23 cellular contexts compared by ENCODE assay signal in genomic region chr11:7858001-7858400, GRCh38. TPM values are rescaled to one million over a fixed set of nuclear protein-coding genes. Genes with fewer than 3 reads are reported as not detected.
DNase-seq lines count a peak whose midpoint lies in the region; FAIRE-seq and TF ChIP-seq lines count a peak whose summit lies in the region.
"Had no signal": no experiment of that assay in that cellular context is flagged by ENCODE, and none has a peak within 500 bp of the region (broad histone marks: within the 10 kb centered on the region; RNA-seq: fewer than 3 reads in every experiment).

No MANE protein-coding gene starts in this region.

- peak overlapping the region; percentile 10; the same call in 1 of the 2 replicates for H2AFZ ChIP-seq in OCI-LY7 (ENCODE audit: low read length)
- no peak overlapping the region for H2AFZ ChIP-seq in trophoblast cell (ENCODE audit: insufficient read depth, low read length, poor library complexity)
- H2AFZ ChIP-seq: PC-9 had no signal

- TF ChIP-seq CTCF in OCI-LY7 (conservative IDR thresholded peaks at IDR 0.05; ENCODE audit: low read length) (no peak), epithelial cell of esophagus (IDR thresholded peaks at IDR 0.05; ENCODE audit: insufficient read depth, low read depth, low read length, missing control alignments) (no peak)

- H3K79me2 ChIP-seq in OCI-LY7 (ENCODE audit: insufficient read depth, low read depth, low read length), result no peaks in the 10 kb centered on the region
- H3K79me2 ChIP-seq in trophoblast cell (ENCODE audit: control insufficient read depth, insufficient read depth, low read length, poor library complexity), result no peaks in the 10 kb centered on the region

- H3K4me3 ChIP-seq in OCI-LY7 (ENCODE audit: low read depth, low read length, poor library complexity, severe bottlenecking), result no peak overlapping the region
- peak overlapping the region; percentile 9 for H3K4me3 ChIP-seq in epithelial cell of esophagus (ENCODE audit: low read length)
- no peak overlapping the region for H3K4me3 ChIP-seq in trophoblast cell (ENCODE audit: low read depth, low read length)
- H3K4me3 ChIP-seq: A549, BLaER1, PC-9 had no signal

- H2BK12ac ChIP-seq in trophoblast cell (ENCODE audit: low read length), result no peak overlapping the region

- no peak overlapping the region for H4K91ac ChIP-seq in trophoblast cell (ENCODE audit: low read depth, low read length)

- H3K27ac ChIP-seq in OCI-LY7 (ENCODE audit: low read depth, low read length, poor library complexity, severe bottlenecking), result no peak overlapping the region
- H3K27ac ChIP-seq in trophoblast cell (ENCODE audit: low read depth, low read length), result no peak overlapping the region
- H3K27ac ChIP-seq: A549, BLaER1, KMS-11, PC-9 had no signal

- WGBS in trophoblast cell (ENCODE audit: extremely low coverage, insufficient coverage, insufficient read length), result no CpG with 5 or more reads among the region's 7 CpGs

- H4K8ac ChIP-seq in trophoblast cell (ENCODE audit: low read depth, low read length), result no peak overlapping the region

- no peak overlapping the region for H3K18ac ChIP-seq in trophoblast cell (ENCODE audit: low read length)

- peaks cover 4% of the 10 kb centered on the region for H3K4me1 ChIP-seq in OCI-LY7 (ENCODE audit: insufficient read depth, low read length, poor library complexity, severe bottlenecking)
- H3K4me1 ChIP-seq in trophoblast cell (ENCODE audit: control insufficient read depth in 1 of 2, insufficient read depth in 2 of 2, low read length in 2 of 2), result peaks cover 0 to 2% of the 10 kb centered on the region in 2 experiments
- H3K4me1 ChIP-seq: A549, BLaER1 had no signal

- intact Hi-C loops in OCI-LY7 (cut with micrococcal nuclease; ENCODE audit: unreplicated experiment), result no loop called here

- H2AK5ac ChIP-seq in trophoblast cell (ENCODE audit: low read length), result no peak overlapping the region

- no peak overlapping the region for H3K14ac ChIP-seq in trophoblast cell (ENCODE audit: low read length)

- no peak for DNase-seq in OCI-LY7 (ENCODE audit: low spot score)
- peak; percentile 92 for DNase-seq in epithelial cell of esophagus (ENCODE audit: low read depth)
- peak; percentile 9 to 24 for DNase-seq in trophoblast cell
- DNase-seq in activated T-cell treated with anti-CD3 and anti-CD28 coated beads for 4 hours, result no peak
- no peak for DNase-seq in NCI-H187 treated with DMSO at 0.1 percent for 48 hours (lab: John Stamatoyannopoulos, UW)
- DNase-seq in globus pallidus (ENCODE audit: low spot score), result no peak
- DNase-seq: Calu3; CD8-positive, alpha-beta T cell; EL; NCI-H1417 treated with DMSO at 0.1 percent for 48 hours; NCI-H1930; NCI-H226; NCI-H524; NCI-H82; PC-9 had no signal

- H3K27me3 ChIP-seq in trophoblast cell (ENCODE audit: insufficient read depth, low read length), result no peaks in the 10 kb centered on the region
- H3K27me3 ChIP-seq: BLaER1 had no signal

- no peak overlapping the region for H3K4ac ChIP-seq in trophoblast cell (ENCODE audit: low read depth, low read length)

- BruUV-seq in OCI-LY7 (replicated peaks; lab: Mats Ljungman, UMichigan), result no TSS peak

- H3K23ac ChIP-seq in trophoblast cell (ENCODE audit: low read length), result no peak overlapping the region

- H3K4me2 ChIP-seq in OCI-LY7 (ENCODE audit: low read length) (no peak overlapping the region), trophoblast cell (ENCODE audit: low read length) (no peak overlapping the region)
- H3K4me2 ChIP-seq: A549, BLaER1, KMS-11, PC-9 had no signal

- CTCF ChIA-PET in OCI-LY7 (lab: Charles Lee; ENCODE audit: unreplicated experiment), result no interaction called here

- H4K20me1 ChIP-seq in OCI-LY7 (ENCODE audit: insufficient read depth, low read length), result no peaks in the 10 kb centered on the region
- H4K20me1 ChIP-seq: BLaER1 had no signal

- no peak overlapping the region for H3K9ac ChIP-seq in trophoblast cell (ENCODE audit: low read length)
- H3K9ac ChIP-seq: BLaER1, KMS-11 had no signal

- no peaks in the 10 kb centered on the region for H3K79me1 ChIP-seq in trophoblast cell (ENCODE audit: low read length)

- no peaks in the 10 kb centered on the region for H3K36me3 ChIP-seq in OCI-LY7 (ENCODE audit: insufficient read depth, low read length)
- no peaks in the 10 kb centered on the region for H3K36me3 ChIP-seq in trophoblast cell (ENCODE audit: control insufficient read depth in 1 of 2, insufficient read depth in 2 of 2, low read length in 2 of 2)
- H3K36me3 ChIP-seq: BLaER1 had no signal

- no peak overlapping the region for H2BK120ac ChIP-seq in trophoblast cell (ENCODE audit: insufficient read depth, low read length, poor library complexity)

- no peak overlapping the region for H2BK5ac ChIP-seq in trophoblast cell (ENCODE audit: low read depth, low read length, poor library complexity)

- FAIRE-seq in G401.6 (lab: Jason Lieb, UNC), result peak; percentile 42
- FAIRE-seq: A549, GM12891, H1 had no signal

- H4K12ac ChIP-seq in trophoblast cell (ENCODE audit: low read depth, low read length), result no peak overlapping the region

- H3K9me2 ChIP-seq in OCI-LY7 (ENCODE audit: insufficient read depth, low read length), result no peaks in the 10 kb centered on the region

- H3K9me3 ChIP-seq in OCI-LY7 (ENCODE audit: low read length), result no peaks in the 10 kb centered on the region
- no peaks in the 10 kb centered on the region for H3K9me3 ChIP-seq in trophoblast cell (ENCODE audit: insufficient read depth, low read depth, low read length)
- H3K9me3 ChIP-seq: A549, BLaER1 had no signal

- POLR2A ChIA-PET in OCI-LY7 (lab: Charles Lee), result interaction anchor here (0.5 kb wide), 1 partner anchor 928 kb away, joined by 3 read pairs; no protein-coding TSS in a partner anchor

RNA-seq across cellular contexts. Expression of gene OR5P3, which starts 27.4 kb away (rescaled TPM):
- not detected in 2 replicates for total RNA-seq in OCI-LY7 (2014; rRNA removed; shearing (Covaris generic))
- not detected in 2 replicates for total RNA-seq in OCI-LY7 (2022)
- polyA plus RNA-seq in trophoblast cell (2013), result 0.05 TPM in 1 of 2 replicates, not detected in the other
- total RNA-seq: Calu3; CD8-positive, alpha-beta T cell; H1; M059J; SK-MEL-5 had no signal
- polyA plus RNA-seq: A549 had no signal

Comparison
In these comparisons a context has a peak if more than half of its experiments do, and no peak if none do; other contexts are left out.
1. DNase-seq: peak in epithelial cell of esophagus (single experiment) and trophoblast cell (2 of 2); none in OCI-LY7 (single experiment), activated T-cell treated with anti-CD3 and anti-CD28 coated beads for 4 hours (single experiment), NCI-H187 treated with DMSO at 0.1 percent for 48 hours (single experiment) and globus pallidus (single experiment).